12 cellular contexts compared by ENCODE assay signal in genomic region chr21:37153935-37154350, GRCh38.
A peak's percentile ranks its signal among the peaks of the same experiment; 100 is the strongest.
DNase-seq lines count a peak whose midpoint lies in the region; ATAC-seq and TF ChIP-seq lines count a peak whose summit lies in the region.
"Had no signal": no experiment of that assay in that cellular context is flagged by ENCODE, and none has a peak within 500 bp of the region (broad histone marks: within the 10 kb centered on the region; RNA-seq: fewer than 3 reads in every experiment).

No MANE protein-coding gene starts in this region.

- H3K79me2 ChIP-seq in smooth muscle cell (ENCODE audit: low read depth): peaks cover 3% of the 10 kb centered on the region

- no peaks in the 10 kb centered on the region for H3K9me3 Mint-ChIP-seq in T-helper 2 cell treated with Interferon-gamma antibody and Interleukin-4, amounts not matched to agents 5 μg/mL and 100 μg/mL, for 36 hours
- no peaks in the 10 kb centered on the region for H3K9me3 Mint-ChIP-seq in effector memory CD8-positive, alpha-beta T cell
- H3K9me3 Mint-ChIP-seq: activated T-cell treated with anti-CD3 and anti-CD28 coated beads, Interleukin-2, amount 50 U/mL, for 24 hours; central memory CD8-positive, alpha-beta T cell; naive B cell had no signal

- no peak overlapping the region for H3K27ac Mint-ChIP-seq in T-helper 2 cell treated with Interferon-gamma antibody and Interleukin-4, amounts not matched to agents 5 μg/mL and 100 μg/mL, for 36 hours
- no peak overlapping the region for H3K27ac Mint-ChIP-seq in effector memory CD8-positive, alpha-beta T cell
- H3K27ac Mint-ChIP-seq: activated T-cell treated with anti-CD3 and anti-CD28 coated beads, Interleukin-2, amount 50 U/mL, for 24 hours; naive B cell had no signal

- ATAC-seq in lung (ENCODE audit: insufficient read depth, low FRiP score): peak; percentile 34
- no peak for ATAC-seq in GM21717 (IDR thresholded peaks at IDR 0.05; ENCODE audit: unreplicated experiment)
- no peak for ATAC-seq in effector memory CD8-positive, alpha-beta T cell (replicated peaks)

- peak overlapping the region; percentile 50 for H3K27ac ChIP-seq in cingulate gyrus (ENCODE audit: low read depth, low read length)
- H3K27ac ChIP-seq in lung (ENCODE audit: low read depth in 1 of 2, low read length in 1 of 2): peak overlapping the region in 1 of 2 donors; percentile 73
- peak overlapping the region; percentile 58 for H3K27ac ChIP-seq in smooth muscle cell (ENCODE audit: low read depth)

- H3K4me1 ChIP-seq in lung (ENCODE audit: control insufficient read depth in 2 of 2, insufficient read depth in 2 of 2, low read length in 2 of 2): no peaks in the 10 kb centered on the region
- H3K4me1 ChIP-seq in smooth muscle cell (ENCODE audit: low read depth): peaks cover 9% of the 10 kb centered on the region

- no peak overlapping the region for H3K4me3 ChIP-seq in lung
- no peak overlapping the region for H3K4me3 ChIP-seq in smooth muscle cell

- H3K4me3 Mint-ChIP-seq in T-helper 2 cell treated with Interferon-gamma antibody and Interleukin-4, amounts not matched to agents 5 μg/mL and 100 μg/mL, for 36 hours: no peak overlapping the region
- no peak overlapping the region for H3K4me3 Mint-ChIP-seq in effector memory CD8-positive, alpha-beta T cell
- H3K4me3 Mint-ChIP-seq: activated T-cell treated with anti-CD3 and anti-CD28 coated beads, Interleukin-2, amount 50 U/mL, for 24 hours; central memory CD8-positive, alpha-beta T cell; naive B cell had no signal

- TF ChIP-seq CTCF in lung (IDR thresholded peaks at IDR 0.05; ENCODE audit: control extremely low read depth, extremely low read depth): no peak
- no peak for TF ChIP-seq CTCF in smooth muscle cell (IDR thresholded peaks at IDR 0.05; ENCODE audit: borderline replicate concordance, insufficient read depth, poor library complexity, severe bottlenecking)

- peaks cover 32% of the 10 kb centered on the region for H3K36me3 Mint-ChIP-seq in T-helper 2 cell treated with Interferon-gamma antibody and Interleukin-4, amounts not matched to agents 5 μg/mL and 100 μg/mL, for 36 hours (ENCODE audit: low read depth)
- H3K36me3 Mint-ChIP-seq in effector memory CD8-positive, alpha-beta T cell (ENCODE audit: insufficient read depth): peaks cover 43% of the 10 kb centered on the region

- H3K36me3 ChIP-seq in lung (ENCODE audit: control insufficient read depth in 2 of 2, insufficient read depth in 2 of 2, low read length in 2 of 2) (peaks cover 10 to 17% of the 10 kb centered on the region in 2 donors), smooth muscle cell (ENCODE audit: low read depth) (peaks cover 23% of the 10 kb centered on the region)

- H3F3A ChIP-seq in smooth muscle cell (ENCODE audit: low read depth): peaks cover 6% of the 10 kb centered on the region

- H3K4me2 ChIP-seq in smooth muscle cell: peak overlapping the region; percentile 4

- peaks cover 4% of the 10 kb centered on the region for H3K4me1 Mint-ChIP-seq in T-helper 2 cell treated with Interferon-gamma antibody and Interleukin-4, amounts not matched to agents 5 μg/mL and 100 μg/mL, for 36 hours (ENCODE audit: low read depth)
- H3K4me1 Mint-ChIP-seq in effector memory CD8-positive, alpha-beta T cell (ENCODE audit: low read depth in 2 of 2): peaks cover 0 to 3% of the 10 kb centered on the region in 2 donors
- H3K4me1 Mint-ChIP-seq: central memory CD8-positive, alpha-beta T cell; naive B cell had no signal

- H3K9me3 ChIP-seq in lung (ENCODE audit: control insufficient read depth in 2 of 2, insufficient read depth in 1 of 2, low read length in 1 of 2) (no peaks in the 10 kb centered on the region), smooth muscle cell (replicated peaks; ENCODE audit: low read depth) (no peaks in the 10 kb centered on the region)

- DNase-seq in LHCN-M2 (ENCODE audit: low read depth) (peak; percentile 82), lung (ENCODE audit: low spot score) (no peak), smooth muscle cell (lab: John Stamatoyannopoulos, UW; ENCODE audit: unreplicated experiment) (no peak), NCI-H2171 (lab: John Stamatoyannopoulos, UW) (no peak)
- no peak for DNase-seq in T-helper 2 cell treated with Interferon-gamma antibody and Interleukin-4, amounts not matched to agents 5 μg/mL and 100 μg/mL, for 36 hours (ENCODE audit: low spot score)
- no peak for DNase-seq in effector memory CD8-positive, alpha-beta T cell
- DNase-seq: activated T-cell treated with anti-CD3 and anti-CD28 coated beads, Interleukin-2, amount 50 U/mL, for 24 hours; naive B cell; NCI-H1105 treated with DMSO at 0.1 percent for 48 hours had no signal

- H3K27me3 Mint-ChIP-seq in T-helper 2 cell treated with Interferon-gamma antibody and Interleukin-4, amounts not matched to agents 5 μg/mL and 100 μg/mL, for 36 hours (ENCODE audit: low read depth): no peaks in the 10 kb centered on the region
- H3K27me3 Mint-ChIP-seq in effector memory CD8-positive, alpha-beta T cell: no peaks in the 10 kb centered on the region
- H3K27me3 Mint-ChIP-seq: activated T-cell treated with anti-CD3 and anti-CD28 coated beads, Interleukin-2, amount 50 U/mL, for 24 hours; central memory CD8-positive, alpha-beta T cell; naive B cell had no signal

- H2AFZ ChIP-seq in smooth muscle cell (ENCODE audit: low read depth): no peak overlapping the region

- H3K27me3 ChIP-seq in lung (ENCODE audit: control insufficient read depth, insufficient read depth): no peaks in the 10 kb centered on the region
- H3K27me3 ChIP-seq in smooth muscle cell (ENCODE audit: low read depth): no peaks in the 10 kb centered on the region

- no peak overlapping the region for H3K9ac ChIP-seq in smooth muscle cell (ENCODE audit: low read depth)

- H4K20me1 ChIP-seq in smooth muscle cell (ENCODE audit: low read depth): peaks cover 30% of the 10 kb centered on the region

- WGBS in lung, 2 donors: 69 to 85% methylated on average over 9 of the region's 9 CpGs
- 44% methylated on average over 9 of the region's 9 CpGs for WGBS in smooth muscle cell (ENCODE audit: low lambda C conversion rate)
